In the genomic region with DNA sequence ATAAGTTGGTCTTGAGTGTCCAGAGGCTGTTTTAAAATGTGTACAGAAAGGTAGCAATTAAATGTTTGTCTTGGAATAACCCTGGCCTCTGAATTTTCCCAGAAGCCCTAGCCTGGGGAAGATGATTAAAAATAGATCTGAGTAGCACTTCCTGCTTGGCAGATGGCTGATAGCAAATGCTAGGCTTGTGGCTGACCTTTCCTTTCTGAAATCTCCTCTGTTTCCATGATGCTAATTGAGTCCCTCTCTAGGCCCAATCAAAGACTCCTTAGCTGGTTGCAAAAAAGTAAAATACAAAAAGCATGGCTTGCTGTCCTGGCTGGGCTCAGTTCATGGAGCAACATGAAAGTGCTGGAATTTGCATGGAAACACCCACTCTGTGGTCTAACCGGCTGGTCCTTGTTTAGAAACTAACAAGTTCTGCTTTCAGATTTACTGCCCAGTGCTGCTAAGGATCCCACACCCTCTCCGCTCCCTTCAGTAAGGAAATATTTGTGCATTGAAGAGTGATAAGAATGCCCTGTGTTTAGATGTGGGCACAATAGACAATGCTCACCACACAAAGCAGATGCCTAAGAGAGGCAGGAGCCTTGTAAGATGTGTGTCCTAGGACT, we compare ENCODE assay signal across 1 cellular context.
TF ChIP-seq lines count a peak whose summit lies in the region.

No MANE protein-coding gene starts in this region.

TF ChIP-seq in liver, 16 proteins besides CTCF, POLR2A, EP300 and RAD21 (continued from another document):
- TF ChIP-seq NR2F2 (IDR thresholded peaks at IDR 0.05) = peak; percentile 96
- TF ChIP-seq FOXA1 (IDR thresholded peaks at IDR 0.05) = no peak
- peak in 1 of 2 donors; percentile 31 for TF ChIP-seq EGR1 (IDR thresholded peaks at IDR 0.05; ENCODE audit: low read depth in 2 of 2)
- TF ChIP-seq, protein P1, sequence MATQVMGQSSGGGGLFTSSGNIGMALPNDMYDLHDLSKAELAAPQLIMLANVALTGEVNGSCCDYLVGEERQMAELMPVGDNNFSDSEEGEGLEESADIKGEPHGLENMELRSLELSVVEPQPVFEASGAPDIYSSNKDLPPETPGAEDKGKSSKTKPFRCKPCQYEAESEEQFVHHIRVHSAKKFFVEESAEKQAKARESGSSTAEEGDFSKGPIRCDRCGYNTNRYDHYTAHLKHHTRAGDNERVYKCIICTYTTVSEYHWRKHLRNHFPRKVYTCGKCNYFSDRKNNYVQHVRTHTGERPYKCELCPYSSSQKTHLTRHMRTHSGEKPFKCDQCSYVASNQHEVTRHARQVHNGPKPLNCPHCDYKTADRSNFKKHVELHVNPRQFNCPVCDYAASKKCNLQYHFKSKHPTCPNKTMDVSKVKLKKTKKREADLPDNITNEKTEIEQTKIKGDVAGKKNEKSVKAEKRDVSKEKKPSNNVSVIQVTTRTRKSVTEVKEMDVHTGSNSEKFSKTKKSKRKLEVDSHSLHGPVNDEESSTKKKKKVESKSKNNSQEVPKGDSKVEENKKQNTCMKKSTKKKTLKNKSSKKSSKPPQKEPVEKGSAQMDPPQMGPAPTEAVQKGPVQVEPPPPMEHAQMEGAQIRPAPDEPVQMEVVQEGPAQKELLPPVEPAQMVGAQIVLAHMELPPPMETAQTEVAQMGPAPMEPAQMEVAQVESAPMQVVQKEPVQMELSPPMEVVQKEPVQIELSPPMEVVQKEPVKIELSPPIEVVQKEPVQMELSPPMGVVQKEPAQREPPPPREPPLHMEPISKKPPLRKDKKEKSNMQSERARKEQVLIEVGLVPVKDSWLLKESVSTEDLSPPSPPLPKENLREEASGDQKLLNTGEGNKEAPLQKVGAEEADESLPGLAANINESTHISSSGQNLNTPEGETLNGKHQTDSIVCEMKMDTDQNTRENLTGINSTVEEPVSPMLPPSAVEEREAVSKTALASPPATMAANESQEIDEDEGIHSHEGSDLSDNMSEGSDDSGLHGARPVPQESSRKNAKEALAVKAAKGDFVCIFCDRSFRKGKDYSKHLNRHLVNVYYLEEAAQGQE (IDR thresholded peaks at IDR 0.05) = peak; percentile 51
- peak; percentile 34 to 43 for TF ChIP-seq JUND (IDR thresholded peaks at IDR 0.05)
- peak; percentile 58 to 84 for TF ChIP-seq RXRA (IDR thresholded peaks at IDR 0.05)
- TF ChIP-seq, protein P2, sequence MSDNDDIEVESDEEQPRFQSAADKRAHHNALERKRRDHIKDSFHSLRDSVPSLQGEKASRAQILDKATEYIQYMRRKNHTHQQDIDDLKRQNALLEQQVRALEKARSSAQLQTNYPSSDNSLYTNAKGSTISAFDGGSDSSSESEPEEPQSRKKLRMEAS (IDR thresholded peaks at IDR 0.05) = peak; percentile 75
- peak; percentile 52 for TF ChIP-seq YY1 (IDR thresholded peaks at IDR 0.05)
- TF ChIP-seq GABPA (IDR thresholded peaks at IDR 0.05 in 1 of 2, conservative IDR thresholded peaks at IDR 0.05 in 1 of 2) = peak in 1 of 2 donors; percentile 26
- peak; percentile 69 for TF ChIP-seq SP1 (IDR thresholded peaks at IDR 0.05)
- TF ChIP-seq HNF4A (conservative IDR thresholded peaks at IDR 0.05) = peak; percentile 37 to 59
